12 cellular contexts compared by ENCODE assay signal in genomic region chr6:110358536-110359148, GRCh38. TPM values are rescaled to one million over a fixed set of nuclear protein-coding genes. Genes with fewer than 3 reads are reported as not detected.
DNase-seq lines count a peak whose midpoint lies in the region; ATAC-seq, FAIRE-seq and TF ChIP-seq lines count a peak whose summit lies in the region.
"Had no signal": no experiment of that assay in that cellular context is flagged by ENCODE, and none has a peak within 500 bp of the region (broad histone marks: within the 10 kb centered on the region; RNA-seq: fewer than 3 reads in every experiment).

No MANE protein-coding gene starts in this region.

- H3K4me1 Mint-ChIP-seq in activated T-cell treated with anti-CD3 and anti-CD28 coated beads, Interleukin-2, amount 50 U/mL, for 72 hours (ENCODE audit: low read depth): peaks cover 14% of the 10 kb centered on the region

- H3K27me3 Mint-ChIP-seq in activated T-cell treated with anti-CD3 and anti-CD28 coated beads, Interleukin-2, amount 50 U/mL, for 72 hours (ENCODE audit: low read depth): peaks cover 36% of the 10 kb centered on the region

- no peaks in the 10 kb centered on the region for H3K36me3 Mint-ChIP-seq in activated T-cell treated with anti-CD3 and anti-CD28 coated beads, Interleukin-2, amount 50 U/mL, for 72 hours (ENCODE audit: insufficient read depth in 2 of 2)
- H3K36me3 Mint-ChIP-seq: activated CD8-positive, alpha-beta memory T cell treated with anti-CD3 and anti-CD28 coated beads, Interleukin-2, amount 10 ng/mL, durations not matched to agents 7 days and 5 days had no signal

- no peaks in the 10 kb centered on the region for H3K9me3 Mint-ChIP-seq in activated T-cell treated with anti-CD3 and anti-CD28 coated beads, Interleukin-2, amount 50 U/mL, for 72 hours

- no peak for TF ChIP-seq CTCF in tibial artery (IDR thresholded peaks at IDR 0.05)

- peak overlapping the region; percentile 58 to 63 for H3K4me3 Mint-ChIP-seq in activated T-cell treated with anti-CD3 and anti-CD28 coated beads, Interleukin-2, amount 50 U/mL, for 72 hours
- H3K4me3 Mint-ChIP-seq: activated CD8-positive, alpha-beta memory T cell treated with anti-CD3 and anti-CD28 coated beads, Interleukin-2, amount 10 ng/mL, durations not matched to agents 7 days and 5 days had no signal

- ATAC-seq in activated T-cell treated with anti-CD3 and anti-CD28 coated beads, Interleukin-2, amount 50 U/mL, for 72 hours (replicated peaks in 1 of 2): no peak
- no peak for ATAC-seq in GM21737 (IDR thresholded peaks at IDR 0.05; ENCODE audit: unreplicated experiment)

- intact Hi-C loops in tibial artery (cut with DNase I; ENCODE audit: low total_unique reads): no loop called here

- H3K36me3 ChIP-seq in mesodermal cell (ENCODE audit: control insufficient read depth, insufficient read depth, low read length) (no peaks in the 10 kb centered on the region), tibial artery (no peaks in the 10 kb centered on the region)

- H3K9me3 ChIP-seq in mesodermal cell (ENCODE audit: control insufficient read depth, low read length): peaks cover 7% of the 10 kb centered on the region
- no peaks in the 10 kb centered on the region for H3K9me3 ChIP-seq in tibial artery

- H3K4me1 ChIP-seq in mesodermal cell (ENCODE audit: control insufficient read depth, insufficient read depth, low read length, poor library complexity, severe bottlenecking): peaks cover 3% of the 10 kb centered on the region
- peaks cover 0 to 62% (median 21%) of the 10 kb centered on the region in 4 donors for H3K4me1 ChIP-seq in tibial artery

- no peak overlapping the region for H3K27ac Mint-ChIP-seq in activated T-cell treated with anti-CD3 and anti-CD28 coated beads, Interleukin-2, amount 50 U/mL, for 72 hours
- H3K27ac Mint-ChIP-seq: activated CD8-positive, alpha-beta memory T cell treated with anti-CD3 and anti-CD28 coated beads, Interleukin-2, amount 10 ng/mL, durations not matched to agents 7 days and 5 days had no signal

- WGBS in mesodermal cell (ENCODE audit: insufficient coverage in 2 of 2), 2 experiments: 56 to 62% methylated on average over 8 to 11 of the region's 13 CpGs

- H3K4me3 ChIP-seq in mesodermal cell (ENCODE audit: extremely low read depth, insufficient read depth, low read length, poor library complexity, severe bottlenecking) (peak overlapping the region; percentile 41), tibial artery (peak overlapping the region; percentile 69 to 80)

- H3K27me3 ChIP-seq in tibial artery: no peaks in the 10 kb centered on the region

- H3K27ac ChIP-seq in mesodermal cell (ENCODE audit: low read depth, low read length, severe bottlenecking): no peak overlapping the region
- peak overlapping the region; percentile 94 to 98 for H3K27ac ChIP-seq in tibial artery

- no peak for FAIRE-seq in HTR-8/SVneo (lab: Jason Lieb, UNC)

- DNase-seq in activated T-cell treated with anti-CD3 and anti-CD28 coated beads, Interleukin-2, amount 50 U/mL, for 72 hours: no peak
- DNase-seq in activated T-cell treated with anti-CD3 and anti-CD28 coated beads, Interleukin-2, amount 50 U/mL, for 48 hours: no peak
- DNase-seq in cerebellar cortex (ENCODE audit: low spot score): peak; percentile 49
- no peak for DNase-seq in tibial artery
- DNase-seq in HTR-8/SVneo (ENCODE audit: insufficient read length, low spot score): no peak
- DNase-seq in glomerular visceral epithelial cell (ENCODE audit: extremely low spot score): no peak
- DNase-seq: activated CD8-positive, alpha-beta memory T cell treated with anti-CD3 and anti-CD28 coated beads, Interleukin-2, amount 10 ng/mL, durations not matched to agents 7 days and 5 days; NCI-H1092; stimulated activated naive CD4-positive, alpha-beta T cell had no signal

RNA-seq across cellular contexts. Expression of gene METTL24, which starts 0.5 kb away (rescaled TPM):
- not detected for total RNA-seq in activated T-cell treated with anti-CD3 and anti-CD28 coated beads, Interleukin-2, amount 50 U/mL, for 72 hours
- polyA plus RNA-seq in mesodermal cell (2013, experiment 1 of 2): 2.5 TPM
- 2.7 TPM for polyA plus RNA-seq in mesodermal cell (2013, experiment 2 of 2)
- total RNA-seq: activated CD8-positive, alpha-beta memory T cell treated with anti-CD3 and anti-CD28 coated beads, Interleukin-2, amount 10 ng/mL, durations not matched to agents 7 days and 5 days; Daoy had no signal

RNA-seq across cellular contexts. Expression of gene DDO, which starts 56.7 kb away (rescaled TPM):
- not detected for total RNA-seq in activated T-cell treated with anti-CD3 and anti-CD28 coated beads, Interleukin-2, amount 50 U/mL, for 72 hours
- not detected for polyA plus RNA-seq in mesodermal cell (2013, experiment 1 of 2)
- polyA plus RNA-seq in mesodermal cell (2013, experiment 2 of 2): not detected
- total RNA-seq: activated CD8-positive, alpha-beta memory T cell treated with anti-CD3 and anti-CD28 coated beads, Interleukin-2, amount 10 ng/mL, durations not matched to agents 7 days and 5 days had no signal
